In the genomic region with DNA sequence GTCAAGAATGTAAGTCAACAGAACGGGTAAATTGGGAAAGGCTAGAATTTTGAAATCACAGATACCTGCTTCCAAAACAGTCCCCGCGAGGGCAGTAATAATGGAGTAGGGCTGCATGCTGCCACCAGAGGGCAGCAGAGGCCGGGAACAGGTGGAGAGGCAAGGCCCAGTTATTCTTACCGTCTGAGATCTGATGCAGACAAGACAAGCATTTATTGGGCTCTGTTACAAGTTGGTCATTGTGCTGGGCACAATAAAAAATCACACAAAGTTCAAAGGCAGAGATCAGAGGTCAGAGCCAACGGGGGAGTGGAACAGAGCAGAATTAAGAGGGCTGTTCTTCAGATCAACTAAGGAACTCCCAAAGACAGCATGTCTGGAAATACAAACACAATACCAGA, we compare ENCODE assay signal across 8 cellular contexts. TPM values are rescaled to one million over a fixed set of nuclear protein-coding genes. Genes with fewer than 3 reads are reported as not detected.
DNase-seq lines count a peak whose midpoint lies in the region; ATAC-seq and TF ChIP-seq lines count a peak whose summit lies in the region.

No MANE protein-coding gene starts in this region.

- intact Hi-C loops in colonic mucosa (cut with DNase I) (loop anchor here (2.0 to 5.0 kb wide), 2 partner anchors 103 to 153 kb away; no protein-coding TSS in a partner anchor), lower leg skin (cut with DNase I; ENCODE audit: low total_unique reads) (loop anchor here (2.0 kb wide), 1 partner anchor 153 kb away; no protein-coding TSS in a partner anchor)

- DNase-seq in AG20443 (ENCODE audit: low spot score) (peak; percentile 87), NCI-H526 treated with DMSO at 0.1 percent for 48 hours (lab: John Stamatoyannopoulos, UW) (peak; percentile 23), colonic mucosa (peak; percentile 87), lower leg skin (ENCODE audit: low spot score in 2 of 2) (peak; percentile 73 to 96)
- peak; percentile 63 to 72 for DNase-seq in activated CD4-positive, alpha-beta T cell treated with anti-CD3 and anti-CD28 coated beads, Interleukin-2, amount 50 U/mL, for 24 hours (ENCODE audit: low read depth in 1 of 2, low spot score in 1 of 2)
- DNase-seq in stimulated activated CD4-positive, alpha-beta T cell treated with anti-CD3 and anti-CD28 coated beads, TNF-alpha, amount 100 ng/mL, for 4 hours (ENCODE audit: low read depth in 3 of 3), result peak; percentile 61 to 71 (median 68)

- no peaks in the 10 kb centered on the region for H3K9me3 ChIP-seq in colonic mucosa

- TF ChIP-seq POLR2A in lower leg skin (IDR thresholded peaks at IDR 0.05), result no peak

- WGBS in lower leg skin, 2 donors, result 1 to 3% methylated on average over 6 of the region's 6 CpGs

- no peak overlapping the region for H3K4me3 ChIP-seq in colonic mucosa
- H3K4me3 ChIP-seq in lower leg skin (ENCODE audit: low read depth, poor library complexity, severe bottlenecking), result no peak overlapping the region

- H3K27me3 ChIP-seq in colonic mucosa, result no peaks in the 10 kb centered on the region

- no peaks in the 10 kb centered on the region for H3K36me3 ChIP-seq in colonic mucosa

- H3K27ac ChIP-seq in colonic mucosa, result no peak overlapping the region

- peak; percentile 98 for TF ChIP-seq CTCF in colonic mucosa (IDR thresholded peaks at IDR 0.05)
- TF ChIP-seq CTCF in lower leg skin (IDR thresholded peaks at IDR 0.05), result peak in 1 of 3 donors; percentile 58

- no peaks in the 10 kb centered on the region for H3K4me1 ChIP-seq in colonic mucosa

- peak overlapping the region in 1 of 2 donors; percentile 1 for H3K9ac ChIP-seq in colonic mucosa (ENCODE audit: low read depth in 2 of 2, low read length in 2 of 2)

- ATAC-seq in GM19043 (IDR thresholded peaks at IDR 0.05; ENCODE audit: low read depth, unreplicated experiment), result peak; percentile 88
- peak; percentile 81 for ATAC-seq in HG03432 (IDR thresholded peaks at IDR 0.05; ENCODE audit: unreplicated experiment)

RNA-seq across cellular contexts. Expression of gene MLKL, which starts 8.8 kb away (rescaled TPM):
- total RNA-seq in colonic mucosa (10 to 100 TPM; 13.9 to 25.1 TPM), lower leg skin (1 to 10 TPM; 1.9 to 4.8 (median 3.8) TPM)

RNA-seq across cellular contexts. Expression of gene RFWD3, which starts 42.8 kb away (rescaled TPM):
- 10 to 100 TPM; 23.2 to 45.7 TPM for total RNA-seq in colonic mucosa
- total RNA-seq in lower leg skin, result 10 to 100 TPM; 20.3 to 33.5 (median 23.0) TPM

Comparison
In these comparisons a context has a peak if more than half of its experiments do, and no peak if none do; other contexts are left out.
1. DNase-seq: peak in every context shown above with its lines; median percentile 87 in AG20443; 87 in colonic mucosa; 84 in lower leg skin; 68 in stimulated activated CD4-positive, alpha-beta T cell treated with anti-CD3 and anti-CD28 coated beads, TNF-alpha, amount 100 ng/mL, for 4 hours; 68 in activated CD4-positive, alpha-beta T cell treated with anti-CD3 and anti-CD28 coated beads, Interleukin-2, amount 50 U/mL, for 24 hours; 23 in NCI-H526 treated with DMSO at 0.1 percent for 48 hours.